In genomic region chr3:189171707-189172106, GRCh38 we compare ENCODE assay signal across 2 cellular contexts.
TF ChIP-seq lines count a peak whose summit lies in the region.

Gene TPRG1, plus strand, starts transcription at chr3:189171971. Its CDS starts 35,414 bp downstream, at chr3:189207385.

TF ChIP-seq in SK-N-SH, 30 proteins besides CTCF, POLR2A, EP300 and RAD21 (continued from another document):
- no peak for TF ChIP-seq ZBTB33 (IDR thresholded peaks at IDR 0.05; ENCODE audit: borderline replicate concordance, low read depth)
- TF ChIP-seq TEAD4 (IDR thresholded peaks at IDR 0.05; ENCODE audit: borderline replicate concordance, insufficient read depth), result no peak
- no peak for TF ChIP-seq FOXM1 (IDR thresholded peaks at IDR 0.05; ENCODE audit: low read depth)
- TF ChIP-seq FOSL2 (IDR thresholded peaks at IDR 0.05; ENCODE audit: borderline replicate concordance, low read depth), result no peak
- no peak for TF ChIP-seq REST (IDR thresholded peaks at IDR 0.05; ENCODE audit: low read depth, low read length)

TF ChIP-seq in SK-N-SH treated with all-trans-retinoic acid at 6 μM for 48 hours, 23 proteins besides CTCF, POLR2A, EP300 and RAD21 (continued from another document):
- TF ChIP-seq CREB5 (CRISPR knock-in tag; IDR thresholded peaks at IDR 0.05; ENCODE audit: low read depth) (no peak), ISL1 (CRISPR knock-in tag; IDR thresholded peaks at IDR 0.05) (no peak), TCF4 (CRISPR knock-in tag; IDR thresholded peaks at IDR 0.05; ENCODE audit: borderline replicate concordance) (no peak), CSDC2 (CRISPR knock-in tag; IDR thresholded peaks at IDR 0.05) (no peak), OSR1 (CRISPR knock-in tag; IDR thresholded peaks at IDR 0.05) (no peak), ZNF8 (CRISPR knock-in tag; IDR thresholded peaks at IDR 0.05) (no peak), SNAI2 (CRISPR knock-in tag; IDR thresholded peaks at IDR 0.05) (no peak), ZNF565 (CRISPR knock-in tag; conservative IDR thresholded peaks at IDR 0.05; ENCODE audit: low read depth) (no peak), PPARA (CRISPR knock-in tag; IDR thresholded peaks at IDR 0.05; ENCODE audit: borderline replicate concordance) (no peak)
